In the genomic region with DNA sequence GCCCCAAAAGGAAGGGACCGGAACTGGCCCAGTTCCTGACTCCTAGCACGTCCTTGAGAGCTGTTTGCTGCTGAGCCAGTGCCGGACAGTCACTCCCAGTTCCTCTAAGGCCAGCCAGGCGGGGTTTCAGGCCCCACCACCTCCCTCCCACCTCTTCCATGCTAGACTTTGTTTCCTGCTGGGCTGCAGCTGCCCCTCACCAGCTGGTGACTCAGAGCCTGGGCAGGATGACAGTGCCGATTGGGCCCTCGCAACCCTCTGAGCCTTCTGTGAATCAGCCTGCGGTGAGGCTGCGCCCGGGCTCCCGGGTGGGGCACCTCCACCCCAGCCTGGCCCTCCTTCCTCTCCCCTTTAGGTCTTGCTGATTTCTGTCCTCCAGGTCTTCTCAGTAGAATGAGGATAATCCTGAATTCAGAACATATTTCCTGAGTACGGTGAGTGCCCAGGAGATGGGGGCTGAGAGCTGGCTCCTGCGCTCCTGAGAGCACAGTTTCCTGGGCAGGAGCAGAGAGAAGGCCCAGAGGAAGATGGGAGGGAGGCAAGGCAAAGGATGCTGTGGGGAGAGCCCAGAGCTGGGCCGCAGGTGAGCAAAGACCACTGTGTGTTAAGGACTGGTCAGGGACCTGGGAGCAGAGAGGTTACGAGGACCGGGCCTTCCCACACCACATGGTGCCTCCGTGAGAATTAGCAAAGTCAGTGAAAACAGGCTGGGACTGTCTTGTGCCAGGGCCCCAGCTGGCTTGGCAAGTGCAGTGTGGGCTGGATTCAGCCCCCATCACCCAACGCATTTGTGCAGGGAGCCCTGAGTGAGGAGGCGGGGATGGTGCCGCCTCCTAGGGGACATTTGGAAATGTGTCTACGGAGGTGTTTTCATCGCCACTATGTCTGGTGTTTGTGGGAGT, we compare ENCODE assay signal across 8 cellular contexts. TPM values are rescaled to one million over a fixed set of nuclear protein-coding genes. Genes with fewer than 3 reads are reported as not detected.
DNase-seq lines count a peak whose midpoint lies in the region; ATAC-seq and TF ChIP-seq lines count a peak whose summit lies in the region.

No MANE protein-coding gene starts in this region.

- DNase-seq in CD4-positive, alpha-beta T cell: peak; percentile 29 to 74 (median 64)
- peak; percentile 100 for DNase-seq in HT1080 (ENCODE audit: low read depth)
- peak; percentile 98 for DNase-seq in RPMI7951 (ENCODE audit: low read depth)
- peak; percentile 70 for DNase-seq in activated T-helper 2 cell treated with anti-CD3 and anti-CD28 coated beads, Interferon-gamma antibody, Interleukin-2, Interleukin-4, amounts not matched to agents 10 μg/mL and 5 μg/mL and 100 μg/mL, durations not matched to agents 14 hours and 24 hours and 36 hours (ENCODE audit: low spot score)
- DNase-seq in fibroblast of lung (ENCODE audit: low read depth in 2 of 2): peak; percentile 96 to 98
- DNase-seq in stimulated activated CD8-positive, alpha-beta memory T cell treated with anti-CD3 and anti-CD28 coated beads, Interleukin-7, amount 100 ng/mL, for 48 hours (ENCODE audit: extremely low read depth in 1 of 2, low read depth in 1 of 2): peak; percentile 79 to 88

- intact Hi-C loops in CD4-positive, alpha-beta T cell (cut with DNase I, micrococcal nuclease): no loop called here
- intact Hi-C loops in activated T-helper 2 cell treated with anti-CD3 and anti-CD28 coated beads, Interferon-gamma antibody, Interleukin-2, Interleukin-4, amounts not matched to agents 10 μg/mL and 5 μg/mL and 100 μg/mL, durations not matched to agents 14 hours and 24 hours and 36 hours (cut with micrococcal nuclease): loop anchor here (2.0 kb wide), 1 partner anchor 22 kb away; no protein-coding TSS in a partner anchor

- H3K9me3 ChIP-seq in CD4-positive, alpha-beta T cell (ENCODE audit: control insufficient read depth, low read length): no peaks in the 10 kb centered on the region
- H3K9me3 ChIP-seq in fibroblast of lung (ENCODE audit: control insufficient read depth, insufficient read depth, low read depth, low read length): no peaks in the 10 kb centered on the region

- H2AFZ ChIP-seq in fibroblast of lung (ENCODE audit: low read length): no peak overlapping the region

- no peak overlapping the region for H3K27ac ChIP-seq in CD4-positive, alpha-beta T cell (ENCODE audit: low read depth, low read length)
- peak overlapping the region; percentile 100 for H3K27ac ChIP-seq in fibroblast of lung (ENCODE audit: insufficient read depth, low read length)

- peak overlapping the region; percentile 56 for H3K27ac Mint-ChIP-seq in CD4-positive, alpha-beta T cell
- peak overlapping the region; percentile 90 for H3K27ac Mint-ChIP-seq in activated T-helper 2 cell treated with anti-CD3 and anti-CD28 coated beads, Interferon-gamma antibody, Interleukin-2, Interleukin-4, amounts not matched to agents 10 μg/mL and 5 μg/mL and 100 μg/mL, durations not matched to agents 14 hours and 24 hours and 36 hours
- H3K27ac Mint-ChIP-seq in nephron: peak overlapping the region; percentile 78 to 81 (median 79)

- CTCF ChIA-PET in CD4-positive, alpha-beta T cell (lab: Charles Lee): interaction anchor here (0.6 to 1.0 kb wide), 2 partner anchors 16 to 169 kb away, joined by 3 read pairs; no protein-coding TSS in a partner anchor

- H3K4me2 ChIP-seq in fibroblast of lung (ENCODE audit: extremely low read depth, insufficient read depth, low read length): peak overlapping the region; percentile 96

- no peaks in the 10 kb centered on the region for H3K36me3 Mint-ChIP-seq in CD4-positive, alpha-beta T cell (ENCODE audit: low read depth)
- H3K36me3 Mint-ChIP-seq in activated T-helper 2 cell treated with anti-CD3 and anti-CD28 coated beads, Interferon-gamma antibody, Interleukin-2, Interleukin-4, amounts not matched to agents 10 μg/mL and 5 μg/mL and 100 μg/mL, durations not matched to agents 14 hours and 24 hours and 36 hours (ENCODE audit: low read depth): peaks cover 15% of the 10 kb centered on the region
- H3K36me3 Mint-ChIP-seq in nephron (ENCODE audit: low read depth): no peaks in the 10 kb centered on the region

- H3K27me3 ChIP-seq in CD4-positive, alpha-beta T cell (ENCODE audit: control insufficient read depth, insufficient read depth, low read length): no peaks in the 10 kb centered on the region
- H3K27me3 ChIP-seq in fibroblast of lung (ENCODE audit: control insufficient read depth, insufficient read depth, low read length): no peaks in the 10 kb centered on the region

- ATAC-seq in CD4-positive, alpha-beta T cell (ENCODE audit: poor library complexity): peak; percentile 95
- ATAC-seq in HG03139 (IDR thresholded peaks at IDR 0.05; ENCODE audit: unreplicated experiment): no peak

- H3K9ac ChIP-seq in fibroblast of lung (ENCODE audit: insufficient read depth, low read length): peak overlapping the region; percentile 89

- H4K20me1 ChIP-seq in fibroblast of lung (ENCODE audit: control insufficient read depth, extremely low read depth, insufficient read depth, low read length): no peaks in the 10 kb centered on the region

- H3K36me3 ChIP-seq in fibroblast of lung (ENCODE audit: control insufficient read depth, insufficient read depth, low read length): no peaks in the 10 kb centered on the region

- H3K9me3 Mint-ChIP-seq in CD4-positive, alpha-beta T cell: no peaks in the 10 kb centered on the region
- H3K9me3 Mint-ChIP-seq in activated T-helper 2 cell treated with anti-CD3 and anti-CD28 coated beads, Interferon-gamma antibody, Interleukin-2, Interleukin-4, amounts not matched to agents 10 μg/mL and 5 μg/mL and 100 μg/mL, durations not matched to agents 14 hours and 24 hours and 36 hours: no peaks in the 10 kb centered on the region
- no peaks in the 10 kb centered on the region for H3K9me3 Mint-ChIP-seq in nephron

- H3K4me1 Mint-ChIP-seq in CD4-positive, alpha-beta T cell (ENCODE audit: low read depth): peaks cover 8% of the 10 kb centered on the region
- H3K4me1 Mint-ChIP-seq in activated T-helper 2 cell treated with anti-CD3 and anti-CD28 coated beads, Interferon-gamma antibody, Interleukin-2, Interleukin-4, amounts not matched to agents 10 μg/mL and 5 μg/mL and 100 μg/mL, durations not matched to agents 14 hours and 24 hours and 36 hours (ENCODE audit: low read depth): peaks cover 42% of the 10 kb centered on the region
- peaks cover 24% of the 10 kb centered on the region for H3K4me1 Mint-ChIP-seq in nephron

- H3K79me2 ChIP-seq in fibroblast of lung (ENCODE audit: control insufficient read depth, insufficient read depth, low read length): peaks cover 31% of the 10 kb centered on the region

- POLR2A ChIA-PET in CD4-positive, alpha-beta T cell (lab: Charles Lee): interaction anchor here (1.2 to 1.4 kb wide), 2 partner anchors 9 to 11 kb away, joined by 3 to 4 read pairs; a partner anchor contains a TSS

- peaks cover 26% of the 10 kb centered on the region for H3K4me1 ChIP-seq in fibroblast of lung (ENCODE audit: control insufficient read depth, extremely low read depth, insufficient read depth, low read length)

- peak overlapping the region; percentile 58 to 63 (median 58) for H3K4me3 ChIP-seq in fibroblast of lung (replicated peaks in 1 of 4; ENCODE audit: control extremely low read depth in 1 of 4, insufficient read depth in 1 of 4, low read depth in 3 of 4, low read length in 4 of 4)

- no peaks in the 10 kb centered on the region for H3K27me3 Mint-ChIP-seq in CD4-positive, alpha-beta T cell
- no peaks in the 10 kb centered on the region for H3K27me3 Mint-ChIP-seq in activated T-helper 2 cell treated with anti-CD3 and anti-CD28 coated beads, Interferon-gamma antibody, Interleukin-2, Interleukin-4, amounts not matched to agents 10 μg/mL and 5 μg/mL and 100 μg/mL, durations not matched to agents 14 hours and 24 hours and 36 hours (ENCODE audit: low read depth)
- peaks cover 4% of the 10 kb centered on the region for H3K27me3 Mint-ChIP-seq in nephron (ENCODE audit: low read depth)

- H3K4me3 Mint-ChIP-seq in CD4-positive, alpha-beta T cell: no peak overlapping the region
- peak overlapping the region; percentile 87 for H3K4me3 Mint-ChIP-seq in activated T-helper 2 cell treated with anti-CD3 and anti-CD28 coated beads, Interferon-gamma antibody, Interleukin-2, Interleukin-4, amounts not matched to agents 10 μg/mL and 5 μg/mL and 100 μg/mL, durations not matched to agents 14 hours and 24 hours and 36 hours (ENCODE audit: low read depth)
- peak overlapping the region; percentile 15 to 45 (median 37) for H3K4me3 Mint-ChIP-seq in nephron

- TF ChIP-seq CTCF in CD4-positive, alpha-beta T cell (IDR thresholded peaks at IDR 0.05): no peak
- peak; percentile 35 to 49 for TF ChIP-seq CTCF in fibroblast of lung (conservative IDR thresholded peaks at IDR 0.05 in 1 of 2, IDR thresholded peaks at IDR 0.05 in 1 of 2; ENCODE audit: low read depth in 1 of 2, low read length in 2 of 2)
- TF ChIP-seq CTCF in nephron (IDR thresholded peaks at IDR 0.05; ENCODE audit: unreplicated experiment in 3 of 3): no peak

RNA-seq across cellular contexts. Expression of gene STXBP1, which starts 32.9 kb away (rescaled TPM):
- 1 to 10 TPM; 1.9 to 3.4 TPM for total RNA-seq in CD4-positive, alpha-beta T cell
- total RNA-seq in HT1080 (2014; rRNA removed; shearing (Covaris generic)): 9.6 and 10.4 TPM in 2 replicates
- 17.7 and 29.5 TPM in 2 replicates for polyA plus RNA-seq in HT1080 (2015; cell fraction: cytosol; rRNA removed)
- polyA plus RNA-seq in HT1080 (2015; cell fraction: nucleus; rRNA removed): 19.4 and 25.1 TPM in 2 replicates
- 10.3 and 12.4 TPM in 2 replicates for total RNA-seq in RPMI7951 (2014; rRNA removed; shearing (Covaris generic))
- 44.5 and 48.9 TPM in 2 replicates for total RNA-seq in activated T-helper 2 cell treated with anti-CD3 and anti-CD28 coated beads, Interferon-gamma antibody, Interleukin-2, Interleukin-4, amounts not matched to agents 10 μg/mL and 5 μg/mL and 100 μg/mL, durations not matched to agents 14 hours and 24 hours and 36 hours
- total RNA-seq in fibroblast of lung: 19.8 and 36.0 TPM in 2 replicates
- polyA plus RNA-seq in fibroblast of lung: 25.6 and 34.6 TPM in 2 replicates
- 41.9 and 43.7 TPM in 2 replicates for polyA plus RNA-seq in fibroblast of lung (2012)
- 61.1 and 80.7 TPM in 2 replicates for polyA minus RNA-seq in fibroblast of lung (ENCODE audit: low replicate concordance)

Comparison
In these comparisons a context has a peak if more than half of its experiments do, and no peak if none do; other contexts are left out.
1. CTCF ChIP-seq: peak in fibroblast of lung (2 of 2); none in CD4-positive, alpha-beta T cell (single experiment) and nephron (0 of 3).
2. Peak in every context shown above with its lines, with median percentiles within 50 percentile points of each other: DNase-seq and H3K27ac Mint-ChIP-seq.